1 cellular context compared by ENCODE assay signal in the genomic region with DNA sequence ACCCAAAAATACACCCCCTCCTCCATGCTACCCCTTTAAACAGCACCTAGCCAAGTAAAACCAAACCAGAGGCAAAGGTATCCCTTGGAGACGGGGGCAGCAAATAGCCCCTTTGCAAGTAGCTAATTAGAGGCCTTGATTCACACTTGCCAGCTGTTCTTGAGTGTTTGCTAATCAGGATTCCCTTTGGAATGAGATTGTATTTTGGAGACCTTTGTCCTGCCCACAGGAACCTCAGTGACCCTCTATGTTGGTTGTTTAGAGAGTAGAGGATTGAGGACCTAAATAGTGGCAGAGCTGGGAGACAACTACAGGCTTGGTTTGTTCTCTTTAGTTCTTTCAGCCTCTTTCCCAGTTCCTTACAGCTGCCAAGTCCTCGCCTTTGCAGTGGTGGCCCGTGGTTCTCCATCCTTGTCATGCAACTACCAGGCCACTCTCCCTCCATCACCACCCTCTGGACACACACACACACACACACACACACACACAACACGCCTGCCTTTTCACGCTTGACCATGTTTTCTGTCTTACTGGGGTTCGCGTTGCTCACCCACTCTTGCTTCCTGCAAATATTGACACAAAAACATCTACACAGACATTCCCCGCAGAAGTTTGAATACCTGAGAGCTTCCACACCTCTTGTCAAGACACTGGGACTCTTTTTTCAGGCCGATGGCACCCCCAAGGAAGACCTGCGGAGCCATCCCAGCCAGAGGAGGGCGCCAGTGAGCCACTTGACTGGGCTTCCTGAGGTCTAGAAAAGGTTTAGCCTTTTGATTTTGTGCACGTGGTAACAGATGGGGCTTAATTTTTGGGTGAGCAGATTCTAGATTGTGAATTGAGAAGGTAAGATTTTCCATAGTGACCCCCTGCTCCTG.
TF ChIP-seq lines count a peak whose summit lies in the region.

No MANE protein-coding gene starts in this region.

TF ChIP-seq in GM12878, 131 proteins besides CTCF, POLR2A, EP300 and RAD21 (continued from another document):
- no peak for TF ChIP-seq TCF3 (IDR thresholded peaks at IDR 0.05; ENCODE audit: borderline replicate concordance, insufficient read depth, low read depth, low read length)
- peak; percentile 79; the same call in 1 of the 2 replicates for TF ChIP-seq RCOR1 (conservative IDR thresholded peaks at IDR 0.05; ENCODE audit: low read depth, low read length)
- TF ChIP-seq, protein P1, sequence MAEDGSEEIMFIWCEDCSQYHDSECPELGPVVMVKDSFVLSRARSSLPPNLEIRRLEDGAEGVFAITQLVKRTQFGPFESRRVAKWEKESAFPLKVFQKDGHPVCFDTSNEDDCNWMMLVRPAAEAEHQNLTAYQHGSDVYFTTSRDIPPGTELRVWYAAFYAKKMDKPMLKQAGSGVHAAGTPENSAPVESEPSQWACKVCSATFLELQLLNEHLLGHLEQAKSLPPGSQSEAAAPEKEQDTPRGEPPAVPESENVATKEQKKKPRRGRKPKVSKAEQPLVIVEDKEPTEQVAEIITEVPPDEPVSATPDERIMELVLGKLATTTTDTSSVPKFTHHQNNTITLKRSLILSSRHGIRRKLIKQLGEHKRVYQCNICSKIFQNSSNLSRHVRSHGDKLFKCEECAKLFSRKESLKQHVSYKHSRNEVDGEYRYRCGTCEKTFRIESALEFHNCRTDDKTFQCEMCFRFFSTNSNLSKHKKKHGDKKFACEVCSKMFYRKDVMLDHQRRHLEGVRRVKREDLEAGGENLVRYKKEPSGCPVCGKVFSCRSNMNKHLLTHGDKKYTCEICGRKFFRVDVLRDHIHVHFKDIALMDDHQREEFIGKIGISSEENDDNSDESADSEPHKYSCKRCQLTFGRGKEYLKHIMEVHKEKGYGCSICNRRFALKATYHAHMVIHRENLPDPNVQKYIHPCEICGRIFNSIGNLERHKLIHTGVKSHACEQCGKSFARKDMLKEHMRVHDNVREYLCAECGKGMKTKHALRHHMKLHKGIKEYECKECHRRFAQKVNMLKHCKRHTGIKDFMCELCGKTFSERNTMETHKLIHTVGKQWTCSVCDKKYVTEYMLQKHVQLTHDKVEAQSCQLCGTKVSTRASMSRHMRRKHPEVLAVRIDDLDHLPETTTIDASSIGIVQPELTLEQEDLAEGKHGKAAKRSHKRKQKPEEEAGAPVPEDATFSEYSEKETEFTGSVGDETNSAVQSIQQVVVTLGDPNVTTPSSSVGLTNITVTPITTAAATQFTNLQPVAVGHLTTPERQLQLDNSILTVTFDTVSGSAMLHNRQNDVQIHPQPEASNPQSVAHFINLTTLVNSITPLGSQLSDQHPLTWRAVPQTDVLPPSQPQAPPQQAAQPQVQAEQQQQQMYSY (CRISPR knock-in tag; IDR thresholded peaks at IDR 0.05): no peak
- peak in 1 of 2 experiments; percentile 52; a peak in 2 of 4 replicates for TF ChIP-seq ETV6 (conservative IDR thresholded peaks at IDR 0.05 in 1 of 2, IDR thresholded peaks at IDR 0.05 in 1 of 2; ENCODE audit: borderline replicate concordance in 1 of 2, low read depth in 1 of 2)
- no peak for TF ChIP-seq HCFC1 (IDR thresholded peaks at IDR 0.05; ENCODE audit: low read length)
- peak; percentile 36 for TF ChIP-seq MEF2B (IDR thresholded peaks at IDR 0.05; ENCODE audit: partially characterized antibody, poor library complexity, severe bottlenecking)
- peak; percentile 87 for TF ChIP-seq RAD51 (IDR thresholded peaks at IDR 0.05)
- TF ChIP-seq KAT2A (conservative IDR thresholded peaks at IDR 0.05; ENCODE audit: control insufficient read depth, low read depth, low read length): no peak
- no peak for TF ChIP-seq KLF5 (IDR thresholded peaks at IDR 0.05; ENCODE audit: partially characterized antibody)
- TF ChIP-seq, protein P2, sequence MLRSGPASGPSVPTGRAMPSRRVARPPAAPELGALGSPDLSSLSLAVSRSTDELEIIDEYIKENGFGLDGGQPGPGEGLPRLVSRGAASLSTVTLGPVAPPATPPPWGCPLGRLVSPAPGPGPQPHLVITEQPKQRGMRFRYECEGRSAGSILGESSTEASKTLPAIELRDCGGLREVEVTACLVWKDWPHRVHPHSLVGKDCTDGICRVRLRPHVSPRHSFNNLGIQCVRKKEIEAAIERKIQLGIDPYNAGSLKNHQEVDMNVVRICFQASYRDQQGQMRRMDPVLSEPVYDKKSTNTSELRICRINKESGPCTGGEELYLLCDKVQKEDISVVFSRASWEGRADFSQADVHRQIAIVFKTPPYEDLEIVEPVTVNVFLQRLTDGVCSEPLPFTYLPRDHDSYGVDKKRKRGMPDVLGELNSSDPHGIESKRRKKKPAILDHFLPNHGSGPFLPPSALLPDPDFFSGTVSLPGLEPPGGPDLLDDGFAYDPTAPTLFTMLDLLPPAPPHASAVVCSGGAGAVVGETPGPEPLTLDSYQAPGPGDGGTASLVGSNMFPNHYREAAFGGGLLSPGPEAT (IDR thresholded peaks at IDR 0.05; ENCODE audit: low read depth): 0 out of 2 replicates have a peak, but pooled peaks have one; percentile 22
- TF ChIP-seq NRF1 (conservative IDR thresholded peaks at IDR 0.05; ENCODE audit: low read depth, low read length): no peak
- TF ChIP-seq MXI1 (IDR thresholded peaks at IDR 0.05; ENCODE audit: low read depth, low read length): peak; percentile 47; the same call in 1 of the 2 replicates
- TF ChIP-seq, protein P3, sequence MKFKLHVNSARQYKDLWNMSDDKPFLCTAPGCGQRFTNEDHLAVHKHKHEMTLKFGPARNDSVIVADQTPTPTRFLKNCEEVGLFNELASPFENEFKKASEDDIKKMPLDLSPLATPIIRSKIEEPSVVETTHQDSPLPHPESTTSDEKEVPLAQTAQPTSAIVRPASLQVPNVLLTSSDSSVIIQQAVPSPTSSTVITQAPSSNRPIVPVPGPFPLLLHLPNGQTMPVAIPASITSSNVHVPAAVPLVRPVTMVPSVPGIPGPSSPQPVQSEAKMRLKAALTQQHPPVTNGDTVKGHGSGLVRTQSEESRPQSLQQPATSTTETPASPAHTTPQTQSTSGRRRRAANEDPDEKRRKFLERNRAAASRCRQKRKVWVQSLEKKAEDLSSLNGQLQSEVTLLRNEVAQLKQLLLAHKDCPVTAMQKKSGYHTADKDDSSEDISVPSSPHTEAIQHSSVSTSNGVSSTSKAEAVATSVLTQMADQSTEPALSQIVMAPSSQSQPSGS (IDR thresholded peaks at IDR 0.05; ENCODE audit: low read length): peak; percentile 57; the same call in 1 of the 2 replicates
- TF ChIP-seq SMAD5 (IDR thresholded peaks at IDR 0.05; ENCODE audit: low read depth): no peak
- 0 out of 2 replicates have a peak, but pooled peaks have one; percentile 16 for TF ChIP-seq SPI1 (IDR thresholded peaks at IDR 0.05; ENCODE audit: borderline replicate concordance, insufficient read depth, low read depth, low read length)
- no peak for TF ChIP-seq ZZZ3 (IDR thresholded peaks at IDR 0.05; ENCODE audit: control insufficient read depth, insufficient read length, low read depth)
- TF ChIP-seq RB1 (IDR thresholded peaks at IDR 0.05; ENCODE audit: borderline replicate concordance): no peak
- TF ChIP-seq FOXM1 (IDR thresholded peaks at IDR 0.05; ENCODE audit: low read depth, low read length): peak; percentile 82; the same call in 1 of the 2 replicates
- no peak for TF ChIP-seq RBBP5 (conservative IDR thresholded peaks at IDR 0.05)
- peak; percentile 59; the same call in 1 of the 3 replicates for TF ChIP-seq POU2F2 (IDR thresholded peaks at IDR 0.05; ENCODE audit: borderline replicate concordance, low read depth, low read length)
- TF ChIP-seq SIN3A (IDR thresholded peaks at IDR 0.05; ENCODE audit: low read depth, low read length): 0 out of 2 replicates have a peak, but pooled peaks have one; percentile 42
- TF ChIP-seq ZSCAN29 (IDR thresholded peaks at IDR 0.05): no peak
- TF ChIP-seq SMARCA5 (IDR thresholded peaks at IDR 0.05): peak; percentile 86
- TF ChIP-seq ZNF24 (IDR thresholded peaks at IDR 0.05): 0 out of 2 replicates have a peak, but pooled peaks have one; percentile 5
- TF ChIP-seq MYC (IDR thresholded peaks at IDR 0.05; ENCODE audit: insufficient read depth, insufficient read length, insufficient replicate concordance, low read length, severe bottlenecking): no peak
- TF ChIP-seq FOS (IDR thresholded peaks at IDR 0.05; ENCODE audit: borderline replicate concordance, extremely low read depth, insufficient read length): no peak
- TF ChIP-seq IKZF2 (IDR thresholded peaks at IDR 0.05): peak; percentile 51 to 66; a peak in 3 of 4 replicates
- TF ChIP-seq, protein P4, sequence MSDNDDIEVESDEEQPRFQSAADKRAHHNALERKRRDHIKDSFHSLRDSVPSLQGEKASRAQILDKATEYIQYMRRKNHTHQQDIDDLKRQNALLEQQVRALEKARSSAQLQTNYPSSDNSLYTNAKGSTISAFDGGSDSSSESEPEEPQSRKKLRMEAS (IDR thresholded peaks at IDR 0.05; ENCODE audit: low read depth, low read length): peak; percentile 70
- peak; percentile 72; the same call in 1 of the 2 replicates for TF ChIP-seq MTA3 (IDR thresholded peaks at IDR 0.05; ENCODE audit: borderline replicate concordance, low read length)
- peak; percentile 51; the same call in 1 of the 2 replicates for TF ChIP-seq ATF7 (IDR thresholded peaks at IDR 0.05; ENCODE audit: low read depth)
- TF ChIP-seq HDGF (IDR thresholded peaks at IDR 0.05): 0 out of 2 replicates have a peak, but pooled peaks have one; percentile 45
TF ChIP-seq in GM12878: peak in this region for 41.
